In the genomic region with DNA sequence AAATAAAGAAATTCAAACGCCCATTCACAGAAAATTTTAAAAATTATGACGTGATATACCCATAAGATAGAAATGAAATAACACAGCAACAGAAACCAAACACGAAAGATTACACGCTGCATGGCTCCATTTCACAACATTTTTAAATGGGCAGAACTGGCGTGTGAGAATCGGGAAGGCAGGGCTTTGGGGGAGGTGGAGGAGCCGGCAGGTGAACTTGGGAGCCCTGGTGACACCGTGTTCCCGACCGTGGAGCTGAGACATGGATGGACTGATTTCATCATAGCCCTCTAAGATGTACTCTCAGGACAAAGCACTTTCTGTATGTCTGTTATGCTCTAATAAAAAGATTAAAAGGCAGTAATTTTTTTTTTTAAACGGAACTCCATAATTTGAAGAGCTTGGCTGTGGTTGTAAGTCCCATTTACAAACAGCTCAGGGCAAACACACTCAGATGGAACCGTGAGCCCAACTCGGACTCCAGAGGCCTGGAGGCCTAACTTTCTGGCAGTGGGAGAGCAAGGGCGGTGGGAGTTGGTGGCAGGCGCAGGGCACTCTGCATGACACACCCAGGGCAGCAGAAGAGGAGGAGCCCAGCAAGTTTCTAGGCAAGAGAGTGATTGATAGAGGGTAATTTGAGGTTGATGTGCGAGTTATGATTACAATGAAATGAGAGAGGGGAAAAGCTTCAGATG, we compare ENCODE assay signal across 23 cellular contexts.
A peak's percentile ranks its signal among the peaks of the same experiment; 100 is the strongest.
DNase-seq lines count a peak whose midpoint lies in the region; ATAC-seq, FAIRE-seq and TF ChIP-seq lines count a peak whose summit lies in the region.
"Had no signal": no experiment of that assay in that cellular context is flagged by ENCODE, and none has a peak within 500 bp of the region (broad histone marks: within the 10 kb centered on the region; RNA-seq: fewer than 3 reads in every experiment).

No MANE protein-coding gene starts in this region.

- H3K4me1 ChIP-seq in heart right ventricle (peaks cover 0 to 16% (median 8%) of the 10 kb centered on the region in 9 donors), K562 (replicated peaks in 1 of 2; ENCODE audit: control insufficient read depth in 2 of 2, insufficient read depth in 2 of 2, low read length in 2 of 2) (peaks cover 12 to 34% of the 10 kb centered on the region in 2 experiments), aorta (ENCODE audit: control insufficient read depth in 1 of 2, insufficient read depth in 2 of 2, low read length in 2 of 2) (no peaks in the 10 kb centered on the region)
- H3K4me1 ChIP-seq: body of pancreas had no signal

- no peak overlapping the region for H3K9ac ChIP-seq in K562 (ENCODE audit: insufficient read depth in 1 of 2, low read depth in 2 of 2, low read length in 2 of 2)

- no peaks in the 10 kb centered on the region for H3K36me3 ChIP-seq in heart right ventricle
- no peaks in the 10 kb centered on the region; the same call in 2 of the 3 replicates for H3K36me3 ChIP-seq in K562 (ENCODE audit: control insufficient read depth, insufficient read depth, low read length)
- no peaks in the 10 kb centered on the region for H3K36me3 ChIP-seq in aorta (ENCODE audit: control insufficient read depth in 1 of 2, insufficient read depth in 2 of 2, low read length in 1 of 2)

- H3K4me2 ChIP-seq in K562 (ENCODE audit: insufficient read depth, low read length): no peak overlapping the region

- peaks cover 62% of the 10 kb centered on the region for H3K36me3 Mint-ChIP-seq in HFFc6 (ENCODE audit: low read depth)

- no peak for FAIRE-seq in K562 (lab: Jason Lieb, UNC)
- FAIRE-seq: G401.6, GM19239 had no signal

- TF ChIP-seq RAD21 in K562 (CRISPR knock-in tag; conservative IDR thresholded peaks at IDR 0.05 in 1 of 2, IDR thresholded peaks at IDR 0.05 in 1 of 2): no peak

- 96 to 98% methylated on average over 16 of the region's 16 CpGs for WGBS in heart right ventricle, 2 donors
- 94% methylated on average over 16 of the region's 16 CpGs for WGBS in K562 (ENCODE audit: insufficient coverage, low coverage, missing lambda C conversion rate)
- 97 to 98% methylated on average over 16 of the region's 16 CpGs for WGBS in aorta, 2 donors

- DNase-seq in Right ventricle myocardium inferior (ENCODE audit: missing footprints) (peak; percentile 9), heart right ventricle (no peak), K562 (ENCODE audit: extremely low read depth in 1 of 4, low spot score in 3 of 4) (no peak), mesenteric fat pad (ENCODE audit: low spot score) (peak; percentile 26), aorta (peak; percentile 15 to 50), HFFc6 (no peak), iPS-NIHi7 (ENCODE audit: extremely low spot score) (no peak), KBM-7 (no peak)
- DNase-seq: activated CD8-positive, alpha-beta T cell treated with anti-CD3 and anti-CD28 coated beads, Interleukin-2, amount 10 ng/mL, durations not matched to agents 7 days and 5 days; activated gamma-delta T cell; DMS153; H9; IMR-90; NCI-H1105 treated with DMSO at 0.1 percent for 48 hours; NCI-H2081 treated with DMSO at 0.1 percent for 48 hours; RPMI8226; stimulated activated naive CD8-positive, alpha-beta T cell treated with anti-CD3 and anti-CD28 coated beads, Interleukin-15, Interleukin-2, amounts not matched to agents 100 U/mL and 50 U/mL, for 24 hours had no signal

- H3K9me1 ChIP-seq in K562 (ENCODE audit: control insufficient read depth, insufficient read depth, low read length): no peaks in the 10 kb centered on the region

- no peak for TF ChIP-seq EP300 in K562 (IDR thresholded peaks at IDR 0.05; ENCODE audit: low read length)

- POLR2A ChIA-PET in K562 (lab: Yijun Ruan, JAX): interaction anchor here (0.9 to 1.5 kb wide), 2 partner anchors 11 to 12 kb away, joined by 3 to 4 read pairs; no protein-coding TSS in a partner anchor

- intact Hi-C loops in Right ventricle myocardium inferior (cut with DNase I) (no loop called here), heart right ventricle (cut with DNase I) (no loop called here), K562 (cut with micrococcal nuclease) (no loop called here), aorta (cut with DNase I) (no loop called here)

- CTCF ChIA-PET in K562 (lab: Yijun Ruan, JAX; ENCODE audit: low intra/inter-chr PET ratio): no interaction called here

- H3K9me3 ChIP-seq in heart right ventricle (peaks cover 0 to 50% (median 17%) of the 10 kb centered on the region in 11 donors), K562 (replicated peaks; ENCODE audit: control insufficient read depth, insufficient read depth, low read depth, low read length) (peaks cover 22% of the 10 kb centered on the region), aorta (ENCODE audit: control insufficient read depth, low read length) (peaks cover 5% of the 10 kb centered on the region)

- in situ Hi-C loops in K562 (cut with MboI): no loop called here
- in situ Hi-C loops in KBM-7 (cut with MboI; ENCODE audit: low pct_unique_long_range_greater_than_20kb, low sequenced_read_pairs): no loop called here

- H3K9me3 Mint-ChIP-seq in HFFc6: peaks cover 52% of the 10 kb centered on the region

- H2AFZ ChIP-seq in K562 (ENCODE audit: low read depth, low read length): no peak overlapping the region

- H4K20me1 ChIP-seq in K562 (replicated peaks; ENCODE audit: control insufficient read depth, insufficient read depth, low read length): no peaks in the 10 kb centered on the region

- BruUV-seq in K562 (replicated peaks; lab: Mats Ljungman, UMichigan): no TSS peak

- H3K79me2 ChIP-seq in K562 (ENCODE audit: control insufficient read depth, insufficient read depth, low read length): no peaks in the 10 kb centered on the region; the same call in 1 of the 3 replicates

- H3K4me3 Mint-ChIP-seq in HFFc6: no peak overlapping the region
- H3K4me3 Mint-ChIP-seq: activated CD8-positive, alpha-beta T cell treated with anti-CD3 and anti-CD28 coated beads, Interleukin-2, amount 10 ng/mL, durations not matched to agents 7 days and 5 days; H9; T-helper 17 cell had no signal

- no peak for TF ChIP-seq POLR2A in K562 (conservative IDR thresholded peaks at IDR 0.05)

- H3K4me3 ChIP-seq in heart right ventricle (no peak overlapping the region), K562 (no peak overlapping the region), aorta (ENCODE audit: low read length in 2 of 2) (no peak overlapping the region)
- H3K4me3 ChIP-seq: body of pancreas had no signal

- H3K27ac Mint-ChIP-seq in HFFc6: no peak overlapping the region
- H3K27ac Mint-ChIP-seq: activated CD8-positive, alpha-beta T cell treated with anti-CD3 and anti-CD28 coated beads, Interleukin-2, amount 10 ng/mL, durations not matched to agents 7 days and 5 days; H9; progenitor cell of endocrine pancreas; T-helper 17 cell had no signal

- H3K27me3 ChIP-seq in heart right ventricle (no peaks in the 10 kb centered on the region), K562 (ENCODE audit: control insufficient read depth in 2 of 2, insufficient read depth in 2 of 2, low read length in 2 of 2) (no peaks in the 10 kb centered on the region), aorta (ENCODE audit: control insufficient read depth in 1 of 2, insufficient read depth in 2 of 2, low read length in 1 of 2) (no peaks in the 10 kb centered on the region)
- H3K27me3 ChIP-seq: body of pancreas had no signal

- ATAC-seq in Right ventricle myocardium inferior (no peak), heart right ventricle (no peak), K562 (no peak), aorta (ENCODE audit: low FRiP score) (no peak)
- ATAC-seq: activated CD8-positive, alpha-beta T cell treated with anti-CD3 and anti-CD28 coated beads, Interleukin-2, amount 10 ng/mL, durations not matched to agents 7 days and 5 days; body of pancreas; SK-N-SH treated with all-trans-retinoic acid at 6 μM for 48 hours; stimulated activated naive CD8-positive, alpha-beta T cell treated with anti-CD3 and anti-CD28 coated beads, Interleukin-15, Interleukin-2, amounts not matched to agents 100 U/mL and 50 U/mL, for 24 hours; T-helper 17 cell had no signal

- TF ChIP-seq CTCF in heart right ventricle (IDR thresholded peaks at IDR 0.05) (no peak), K562 (IDR thresholded peaks at IDR 0.05 in 2 of 3, conservative IDR thresholded peaks at IDR 0.05 in 1 of 3; ENCODE audit: insufficient read depth in 2 of 3, low read depth in 1 of 3, low read length in 3 of 3) (no peak), HFFc6 (IDR thresholded peaks at IDR 0.05) (no peak)

- peaks cover 5% of the 10 kb centered on the region; the same call in 1 of the 2 replicates for H3K4me1 Mint-ChIP-seq in HFFc6 (ENCODE audit: low read depth)

- H3K27ac ChIP-seq in heart right ventricle (no peak overlapping the region), K562 (ENCODE audit: extremely low read depth, low read depth, low read length) (no peak overlapping the region), aorta (ENCODE audit: low read depth in 1 of 2, low read length in 2 of 2) (no peak overlapping the region)
- H3K27ac ChIP-seq: body of pancreas had no signal

- no peaks in the 10 kb centered on the region for H3K27me3 Mint-ChIP-seq in HFFc6 (ENCODE audit: insufficient read depth)
- H3K27me3 Mint-ChIP-seq: progenitor cell of endocrine pancreas, T-helper 17 cell had no signal

TF ChIP-seq in K562, 482 proteins besides CTCF, POLR2A, EP300 and RAD21:
- TF ChIP-seq NFIX (CRISPR knock-in tag; IDR thresholded peaks at IDR 0.05; ENCODE audit: low read depth) (0 out of 2 replicates have a peak, but pooled peaks have one; percentile 5), MTA2 (IDR thresholded peaks at IDR 0.05; ENCODE audit: low read depth) (no peak)

Comparison
In these comparisons a context has a peak if more than half of its experiments do, and no peak if none do; other contexts are left out.
1. DNase-seq: peak in Right ventricle myocardium inferior (single experiment), mesenteric fat pad (single experiment) and aorta (2 of 2); none in heart right ventricle (0 of 2), K562 (0 of 4), HFFc6 (single experiment), iPS-NIHi7 (single experiment) and KBM-7 (single experiment).